In genomic region chr15:56815247-56815646, GRCh38 we compare ENCODE assay signal across 1 cellular context.
TF ChIP-seq lines count a peak whose summit lies in the region.

No MANE protein-coding gene starts in this region.

TF ChIP-seq in HCT116, 20 proteins besides CTCF, POLR2A, EP300 and RAD21 (continued from another document):
- TF ChIP-seq ZBTB33 (IDR thresholded peaks at IDR 0.05; ENCODE audit: extremely low read depth, insufficient replicate concordance, low read length), result no peak
- TF ChIP-seq TCF7L2 (IDR thresholded peaks at IDR 0.05; ENCODE audit: borderline replicate concordance, extremely low read depth, insufficient read depth, insufficient read length), result no peak
- no peak; the same call in 1 of the 2 replicates for TF ChIP-seq CBX3 (IDR thresholded peaks at IDR 0.05; ENCODE audit: low read depth)
- TF ChIP-seq EGR1 (IDR thresholded peaks at IDR 0.05; ENCODE audit: low read depth), result no peak
- peak; percentile 23; the same call in 1 of the 2 replicates for TF ChIP-seq POLR2AphosphoS5 (IDR thresholded peaks at IDR 0.05; ENCODE audit: low read depth, low read length)
- no peak for TF ChIP-seq REST (IDR thresholded peaks at IDR 0.05; ENCODE audit: low read depth)
